ENCODE assay signal across 22 cellular contexts in the genomic region with DNA sequence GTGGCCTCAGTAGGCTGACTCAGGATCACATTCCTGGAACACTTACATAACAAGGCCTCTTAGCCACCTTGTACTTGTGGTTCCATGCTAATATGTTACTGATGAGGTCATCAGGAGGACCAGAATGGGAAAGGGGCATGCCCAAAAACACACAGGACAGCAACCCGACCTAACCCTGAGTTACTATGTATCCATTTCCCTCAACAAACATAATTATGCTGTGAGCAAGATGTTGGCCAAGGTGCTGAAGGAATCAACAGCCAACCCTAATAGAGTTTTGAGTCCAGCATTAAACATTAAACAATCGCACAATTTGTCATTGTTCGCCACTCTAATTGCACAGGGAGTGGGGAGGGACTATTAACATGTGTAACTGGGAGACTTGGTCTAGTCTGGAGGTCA.
DNase-seq lines count a peak whose midpoint lies in the region; ATAC-seq and TF ChIP-seq lines count a peak whose summit lies in the region.
"Had no signal": no experiment of that assay in that cellular context is flagged by ENCODE, and none has a peak within 500 bp of the region (broad histone marks: within the 10 kb centered on the region; RNA-seq: fewer than 3 reads in every experiment).

No MANE protein-coding gene starts in this region.

- in situ Hi-C loops in brain microvascular endothelial cell (cut with HindIII; ENCODE audit: low pct_ligation_motif_present, low sequenced_read_pairs): no loop called here

- H3K27me3 ChIP-seq in brain microvascular endothelial cell (replicated peaks): no peaks in the 10 kb centered on the region
- H3K27me3 ChIP-seq: upper lobe of left lung had no signal

- ATAC-seq in HG03196 (IDR thresholded peaks at IDR 0.05; ENCODE audit: unreplicated experiment) (no peak), HG02884 (IDR thresholded peaks at IDR 0.05; ENCODE audit: unreplicated experiment) (no peak), GM21786 (IDR thresholded peaks at IDR 0.05; ENCODE audit: unreplicated experiment) (no peak)
- ATAC-seq: activated naive CD8-positive, alpha-beta T cell treated with anti-CD3 and anti-CD28 coated beads, Interleukin-2, amount 50 U/mL, for 24 hours; natural killer cell had no signal

- no peak overlapping the region for H3K4me3 ChIP-seq in brain microvascular endothelial cell (ENCODE audit: low read depth, low read length)
- H3K4me3 ChIP-seq: lung, prostate gland, upper lobe of left lung had no signal

- no peak for TF ChIP-seq CTCF in brain microvascular endothelial cell (IDR thresholded peaks at IDR 0.05; ENCODE audit: low read depth, low read length, missing control alignments)

- H3K36me3 ChIP-seq in brain microvascular endothelial cell (replicated peaks): no peaks in the 10 kb centered on the region
- H3K36me3 ChIP-seq: prostate gland, upper lobe of left lung had no signal

- peak; percentile 41 for DNase-seq in AG08396 (ENCODE audit: low spot score)
- DNase-seq in HT1080 (ENCODE audit: low read depth): peak; percentile 86
- DNase-seq in brain microvascular endothelial cell: peak; percentile 4
- DNase-seq in kidney tubule cell (ENCODE audit: low spot score): peak; percentile 98
- no peak for DNase-seq in stimulated activated CD4-positive, alpha-beta T cell treated with anti-CD3 and anti-CD28 coated beads, Interleukin-12 subunit alpha, Interleukin-12 subunit beta, amount 100 ng/mL, for 4 hours
- DNase-seq: activated naive CD8-positive, alpha-beta T cell treated with anti-CD3 and anti-CD28 coated beads, Interleukin-2, amount 50 U/mL, for 24 hours; CD8-positive, alpha-beta memory T cell; cerebellar nuclear complex; foreskin melanocyte; GOT3; MM.1S; natural killer cell; NCI-H187; OCI-M1; stimulated activated naive CD4-positive, alpha-beta T cell treated with Interleukin-2 at 50 U/mL for 16 hours; SW 1271; upper lobe of left lung had no signal

- H3K27ac ChIP-seq in brain microvascular endothelial cell: no peak overlapping the region
- H3K27ac ChIP-seq: prostate gland, upper lobe of left lung had no signal
